1 cellular context compared by ENCODE assay signal in genomic region chr3:63354160-63354559, GRCh38.
TF ChIP-seq lines count a peak whose summit lies in the region.

No MANE protein-coding gene starts in this region.

TF ChIP-seq in SK-N-SH, 30 proteins besides CTCF, POLR2A, EP300 and RAD21 (continued from another document):
- TF ChIP-seq ZBTB33 (IDR thresholded peaks at IDR 0.05; ENCODE audit: borderline replicate concordance, low read depth) (no peak), REST (IDR thresholded peaks at IDR 0.05; ENCODE audit: low read depth, low read length) (no peak), YY1 (IDR thresholded peaks at IDR 0.05; ENCODE audit: low read depth) (no peak), GABPA (IDR thresholded peaks at IDR 0.05; ENCODE audit: low read depth) (no peak), IRF3 (IDR thresholded peaks at IDR 0.05; ENCODE audit: low read depth, low read length) (no peak), SIN3A (IDR thresholded peaks at IDR 0.05; ENCODE audit: borderline replicate concordance, low read depth, low read length) (no peak), TEAD4 (IDR thresholded peaks at IDR 0.05; ENCODE audit: borderline replicate concordance, insufficient read depth) (0 out of 2 replicates have a peak, but pooled peaks have one; percentile 55)
